Comparison of ENCODE assay signal across 21 cellular contexts in the genomic region with DNA sequence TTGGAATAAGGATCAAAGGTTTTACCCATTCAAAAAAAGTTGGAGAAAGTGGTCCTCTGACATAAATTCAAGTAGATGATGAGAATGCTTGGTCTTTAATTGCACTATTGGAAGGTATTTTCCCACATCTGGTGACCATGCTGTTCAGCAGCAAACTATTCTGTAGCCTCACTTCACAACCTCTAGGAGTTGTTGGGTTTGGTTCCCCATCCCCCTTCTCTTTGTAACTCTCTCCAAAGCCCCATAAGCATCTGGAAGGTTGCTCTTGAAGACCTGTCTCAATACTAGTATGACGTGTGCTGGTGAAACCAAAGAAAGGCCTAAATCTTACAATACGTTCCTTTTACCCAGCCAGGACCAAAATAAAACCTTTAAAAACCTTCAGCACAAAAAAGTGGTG.
"Had no signal": no experiment of that assay in that cellular context is flagged by ENCODE, and none has a peak within 500 bp of the region (broad histone marks: within the 10 kb centered on the region; RNA-seq: fewer than 3 reads in every experiment).

No MANE protein-coding gene starts in this region.

- H3K4me3 ChIP-seq: ascending aorta, mucosa of descending colon, right lobe of liver, smooth muscle cell, tibial artery had no signal

- H3K27me3 Mint-ChIP-seq: activated naive CD4-positive, alpha-beta T cell treated with anti-CD3 and anti-CD28 coated beads, Interleukin-2, amount 50 U/mL, for 24 hours had no signal

- H3K9me3 ChIP-seq: ascending aorta, mucosa of descending colon, right lobe of liver, tibial artery had no signal

- ATAC-seq: activated T-cell treated with anti-CD3 and anti-CD28 coated beads, Interleukin-2, amount 50 U/mL, for 72 hours; mucosa of descending colon; naive thymus-derived CD8-positive, alpha-beta T cell; right lobe of liver; stimulated activated effector memory CD8-positive, alpha-beta T cell treated with anti-CD3 and anti-CD28 coated beads, Interleukin-12 subunit alpha, Interleukin-12 subunit beta, amount 100 ng/mL, for 72 hours had no signal

- DNase-seq: activated CD4-positive, CD25-positive, alpha-beta regulatory T cell treated with anti-CD3 and anti-CD28 coated beads, Interleukin-2, amount 50 U/mL, for 72 hours; activated CD8-positive, alpha-beta memory T cell treated with anti-CD3 and anti-CD28 coated beads for 24 hours; activated CD8-positive, alpha-beta memory T cell treated with anti-CD3 and anti-CD28 coated beads, Interleukin-2, amount 50 U/mL, for 48 hours; activated gamma-delta T cell; activated T-cell treated with anti-CD3 and anti-CD28 coated beads, Interleukin-2, amount 50 U/mL, for 72 hours; cerebellar nuclear complex; cortex of kidney; erythroblast; mesenchymal stem cell; mucosa of descending colon; naive thymus-derived CD8-positive, alpha-beta T cell; right lobe of liver; stimulated activated CD4-positive, alpha-beta T cell treated with anti-CD3 and anti-CD28 coated beads, Interleukin-4, amount 100 ng/mL, for 1 hour; T-helper 1 cell; T-helper 9 cell; tibial artery had no signal

- H3K27ac ChIP-seq: ascending aorta, parathyroid adenoma, right lobe of liver, tibial artery had no signal

- H3K9me3 Mint-ChIP-seq: activated naive CD4-positive, alpha-beta T cell treated with anti-CD3 and anti-CD28 coated beads, Interleukin-2, amount 50 U/mL, for 24 hours; activated T-cell treated with anti-CD3 and anti-CD28 coated beads, Interleukin-2, amount 50 U/mL, for 72 hours; naive thymus-derived CD8-positive, alpha-beta T cell; stimulated activated effector memory CD8-positive, alpha-beta T cell treated with anti-CD3 and anti-CD28 coated beads, Interleukin-12 subunit alpha, Interleukin-12 subunit beta, amount 100 ng/mL, for 72 hours had no signal

- H3K36me3 Mint-ChIP-seq: stimulated activated effector memory CD8-positive, alpha-beta T cell treated with anti-CD3 and anti-CD28 coated beads, Interleukin-12 subunit alpha, Interleukin-12 subunit beta, amount 100 ng/mL, for 72 hours had no signal

- H3K27ac Mint-ChIP-seq: activated naive CD4-positive, alpha-beta T cell treated with anti-CD3 and anti-CD28 coated beads, Interleukin-2, amount 50 U/mL, for 24 hours; activated T-cell treated with anti-CD3 and anti-CD28 coated beads, Interleukin-2, amount 50 U/mL, for 72 hours; stimulated activated effector memory CD8-positive, alpha-beta T cell treated with anti-CD3 and anti-CD28 coated beads, Interleukin-12 subunit alpha, Interleukin-12 subunit beta, amount 100 ng/mL, for 72 hours had no signal

- H3K27me3 ChIP-seq: ascending aorta, right lobe of liver, tibial artery had no signal

- H3K4me3 Mint-ChIP-seq: activated naive CD4-positive, alpha-beta T cell treated with anti-CD3 and anti-CD28 coated beads, Interleukin-2, amount 50 U/mL, for 24 hours; activated T-cell treated with anti-CD3 and anti-CD28 coated beads, Interleukin-2, amount 50 U/mL, for 72 hours; naive thymus-derived CD8-positive, alpha-beta T cell; stimulated activated effector memory CD8-positive, alpha-beta T cell treated with anti-CD3 and anti-CD28 coated beads, Interleukin-12 subunit alpha, Interleukin-12 subunit beta, amount 100 ng/mL, for 72 hours had no signal

- H3K4me1 Mint-ChIP-seq: stimulated activated effector memory CD8-positive, alpha-beta T cell treated with anti-CD3 and anti-CD28 coated beads, Interleukin-12 subunit alpha, Interleukin-12 subunit beta, amount 100 ng/mL, for 72 hours had no signal
